In the genomic region with DNA sequence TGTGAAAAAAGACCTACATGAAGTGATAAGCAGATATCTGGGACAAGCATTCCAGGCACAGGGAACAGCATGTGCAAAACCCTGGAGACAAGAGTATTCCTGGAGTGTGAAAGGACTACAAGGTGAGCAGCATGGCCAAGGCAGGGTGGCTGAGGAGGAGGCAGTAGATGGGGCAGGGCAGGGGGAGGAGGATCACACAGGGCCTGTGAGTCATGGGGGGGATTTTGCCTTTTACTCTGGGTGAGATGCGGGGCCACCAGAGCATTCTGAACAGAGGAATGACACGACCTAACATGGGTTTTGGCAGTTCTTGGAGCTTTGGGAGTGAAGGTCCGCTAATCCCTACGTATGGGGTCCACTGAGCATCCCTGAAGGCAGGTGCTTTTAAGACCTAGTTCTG, we compare ENCODE assay signal across 19 cellular contexts.
A peak's percentile ranks its signal among the peaks of the same experiment; 100 is the strongest.
DNase-seq lines count a peak whose midpoint lies in the region; ATAC-seq and TF ChIP-seq lines count a peak whose summit lies in the region.
"Had no signal": no experiment of that assay in that cellular context is flagged by ENCODE, and none has a peak within 500 bp of the region (broad histone marks: within the 10 kb centered on the region; RNA-seq: fewer than 3 reads in every experiment).

No MANE protein-coding gene starts in this region.

- peak overlapping the region; percentile 89 for H3K27ac ChIP-seq in osteoblast (ENCODE audit: low read depth, low read length)
- H3K27ac ChIP-seq: testis, VCaP had no signal

- peaks cover 25% of the 10 kb centered on the region for H3K4me1 ChIP-seq in osteoblast (ENCODE audit: insufficient read depth, low read length)

- H3K27me3 ChIP-seq in osteoblast (ENCODE audit: insufficient read depth, low read length), result no peaks in the 10 kb centered on the region
- H3K27me3 ChIP-seq: testis had no signal

- peaks cover 8% of the 10 kb centered on the region for H3K9me3 Mint-ChIP-seq in activated naive CD8-positive, alpha-beta T cell treated with anti-CD3 and anti-CD28 coated beads for 36 hours
- H3K9me3 Mint-ChIP-seq in type B pancreatic cell, result peaks cover 7% of the 10 kb centered on the region
- H3K9me3 Mint-ChIP-seq: central memory CD8-positive, alpha-beta T cell; memory B cell had no signal

- peaks cover 13% of the 10 kb centered on the region for H3K36me3 Mint-ChIP-seq in activated naive CD8-positive, alpha-beta T cell treated with anti-CD3 and anti-CD28 coated beads for 36 hours
- no peaks in the 10 kb centered on the region for H3K36me3 Mint-ChIP-seq in type B pancreatic cell
- H3K36me3 Mint-ChIP-seq: memory B cell had no signal

- H3K27me3 Mint-ChIP-seq in activated naive CD8-positive, alpha-beta T cell treated with anti-CD3 and anti-CD28 coated beads for 36 hours, result no peaks in the 10 kb centered on the region
- no peaks in the 10 kb centered on the region for H3K27me3 Mint-ChIP-seq in type B pancreatic cell
- H3K27me3 Mint-ChIP-seq: central memory CD8-positive, alpha-beta T cell had no signal

- H3K9me3 ChIP-seq in osteoblast (ENCODE audit: low read depth, low read length), result no peaks in the 10 kb centered on the region
- H3K9me3 ChIP-seq: heart right ventricle, testis had no signal

- no peaks in the 10 kb centered on the region for H3K79me2 ChIP-seq in osteoblast (ENCODE audit: insufficient read depth, low read length)

- no peaks in the 10 kb centered on the region for H3K36me3 ChIP-seq in osteoblast (ENCODE audit: insufficient read depth, low read length)
- H3K36me3 ChIP-seq: heart right ventricle had no signal

- no peak for TF ChIP-seq CTCF in osteoblast (IDR thresholded peaks at IDR 0.05; ENCODE audit: extremely low read depth, low read depth, low read length)
- TF ChIP-seq CTCF in type B pancreatic cell (conservative IDR thresholded peaks at IDR 0.05), result no peak

- H3K4me2 ChIP-seq in osteoblast (ENCODE audit: insufficient read depth, low read length), result no peak overlapping the region

- DNase-seq in stimulated activated CD4-positive, alpha-beta T cell treated with anti-CD3 and anti-CD28 coated beads, Interleukin-12 subunit alpha, Interleukin-12 subunit beta, amount 100 ng/mL, for 4 hours, result peak; percentile 31
- DNase-seq in stimulated activated CD4-positive, alpha-beta T cell treated with anti-CD3 and anti-CD28 coated beads, Interleukin-2, amount 100 ng/mL, for 48 hours, result no peak
- DNase-seq in activated naive CD8-positive, alpha-beta T cell treated with anti-CD3 and anti-CD28 coated beads for 36 hours, result no peak
- DNase-seq in osteoblast (ENCODE audit: insufficient read length, low spot score, missing footprints) (no peak), type B pancreatic cell (ENCODE audit: extremely low spot score, unreplicated experiment) (no peak), glomerular visceral epithelial cell (ENCODE audit: extremely low spot score) (no peak)
- DNase-seq: activated CD8-positive, alpha-beta memory T cell treated with anti-CD3 and anti-CD28 coated beads, Interleukin-2, amount 50 U/mL, for 48 hours; effector CD8-positive, alpha-beta T cell; heart right ventricle; NCI-H187 treated with DMSO at 0.1 percent for 48 hours; NCI-H510A; retina; Right ventricle myocardium superior; testis had no signal

- H3K4me3 ChIP-seq in osteoblast (ENCODE audit: insufficient read depth, low read length), result no peak overlapping the region
- H3K4me3 ChIP-seq: heart right ventricle, testis had no signal

- H3K27ac Mint-ChIP-seq in activated naive CD8-positive, alpha-beta T cell treated with anti-CD3 and anti-CD28 coated beads for 36 hours, result peak overlapping the region; percentile 70
- H3K27ac Mint-ChIP-seq in type B pancreatic cell, result peak overlapping the region; percentile 98
- H3K27ac Mint-ChIP-seq: memory B cell had no signal

- no peak overlapping the region for H3K4me3 Mint-ChIP-seq in activated naive CD8-positive, alpha-beta T cell treated with anti-CD3 and anti-CD28 coated beads for 36 hours
- no peak overlapping the region for H3K4me3 Mint-ChIP-seq in type B pancreatic cell
- H3K4me3 Mint-ChIP-seq: central memory CD8-positive, alpha-beta T cell; memory B cell had no signal

- no peaks in the 10 kb centered on the region for H4K20me1 ChIP-seq in osteoblast (ENCODE audit: insufficient read depth, low read length)

- H2AFZ ChIP-seq in osteoblast (ENCODE audit: low read length), result no peak overlapping the region

- ATAC-seq in GM18498 (IDR thresholded peaks at IDR 0.05; ENCODE audit: unreplicated experiment) (no peak), GM21576 (IDR thresholded peaks at IDR 0.05; ENCODE audit: unreplicated experiment) (no peak)
- ATAC-seq: heart right ventricle had no signal

- peaks cover 57% of the 10 kb centered on the region for H3K4me1 Mint-ChIP-seq in activated naive CD8-positive, alpha-beta T cell treated with anti-CD3 and anti-CD28 coated beads for 36 hours
- peaks cover 12% of the 10 kb centered on the region for H3K4me1 Mint-ChIP-seq in type B pancreatic cell (ENCODE audit: unreplicated experiment)
- H3K4me1 Mint-ChIP-seq: memory B cell had no signal
